In genomic region chr11:60366262-60366904, GRCh38 we compare ENCODE assay signal across 21 cellular contexts. TPM values are rescaled to one million over a fixed set of nuclear protein-coding genes. Genes with fewer than 3 reads are reported as not detected.
"Had no signal": no experiment of that assay in that cellular context is flagged by ENCODE, and none has a peak within 500 bp of the region (broad histone marks: within the 10 kb centered on the region; RNA-seq: fewer than 3 reads in every experiment).

No MANE protein-coding gene starts in this region.

RNA-seq across cellular contexts. Expression of gene MS4A7, which starts 11.9 kb away (rescaled TPM):
- total RNA-seq: mammary epithelial cell, mesothelial cell of epicardium, progenitor cell of endocrine pancreas, pulmonary artery endothelial cell, renal cortical epithelial cell, smooth muscle cell had no signal
- polyA plus RNA-seq: mammary epithelial cell, neural cell, smooth muscle cell had no signal

RNA-seq across cellular contexts. Expression of gene MS4A14, which starts 29.9 kb away (rescaled TPM):
- total RNA-seq: mammary epithelial cell, mesothelial cell of epicardium, progenitor cell of endocrine pancreas, pulmonary artery endothelial cell, renal cortical epithelial cell, smooth muscle cell, temporal lobe had no signal
- polyA plus RNA-seq: immature natural killer cell; mammary epithelial cell; naive thymus-derived CD4-positive, alpha-beta T cell; neural cell; smooth muscle cell had no signal

RNA-seq across cellular contexts. Expression of gene MS4A6E, which starts 39.3 kb away (rescaled TPM):
- total RNA-seq: left colon; lower lobe of right lung; mammary epithelial cell; mesothelial cell of epicardium; mononuclear cell; naive thymus-derived CD4-positive, alpha-beta T cell; natural killer cell treated with Interleukin-12 subunit alpha and Interleukin-12 subunit beta and Interleukin-15 and Interleukin-18, amount 100 ng/mL, for 72 hours; progenitor cell of endocrine pancreas; pulmonary artery endothelial cell; renal cortical epithelial cell; right atrium auricular region; right lobe of liver; skeletal muscle tissue; smooth muscle cell; temporal lobe; tibial nerve; ureter; uterus had no signal
- polyA plus RNA-seq: immature natural killer cell; mammary epithelial cell; naive thymus-derived CD4-positive, alpha-beta T cell; neural cell; ovary; smooth muscle cell had no signal
